In the genomic region with DNA sequence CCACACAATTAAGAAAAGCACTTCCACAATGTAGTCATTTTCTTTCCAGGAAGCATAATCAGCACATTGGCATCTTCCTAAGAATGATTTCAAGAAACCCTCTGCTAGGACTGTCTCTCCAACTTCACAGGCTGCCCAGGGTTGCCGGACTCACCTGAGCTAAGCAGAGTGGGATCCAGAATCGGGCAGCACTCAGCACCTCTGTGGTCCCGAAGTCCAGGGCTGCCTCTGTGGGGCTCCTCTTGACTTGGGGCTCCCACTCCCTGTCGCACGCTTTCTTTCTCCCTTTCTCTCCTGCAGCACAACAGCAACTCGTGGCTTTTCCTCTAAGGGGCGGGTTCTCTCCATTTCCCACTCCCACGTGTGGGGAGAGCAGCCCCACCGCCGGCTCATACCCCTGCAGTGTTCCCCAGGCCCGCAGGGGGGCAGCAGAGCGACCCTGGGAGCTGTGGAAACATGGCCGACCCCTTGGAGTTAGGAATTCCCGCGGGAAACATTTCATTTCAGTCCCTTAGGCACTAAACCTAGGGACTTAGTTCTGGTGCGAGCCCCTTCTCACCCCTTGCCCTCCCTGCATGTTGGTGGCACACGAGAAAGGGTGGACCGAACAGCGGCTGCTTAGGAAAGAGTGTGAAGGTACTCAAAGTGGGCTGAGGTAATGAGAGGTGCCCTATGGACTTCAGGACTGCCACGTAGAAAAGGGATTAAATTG, we compare ENCODE assay signal across 1 cellular context.
TF ChIP-seq lines count a peak whose summit lies in the region.

A gene with protein sequence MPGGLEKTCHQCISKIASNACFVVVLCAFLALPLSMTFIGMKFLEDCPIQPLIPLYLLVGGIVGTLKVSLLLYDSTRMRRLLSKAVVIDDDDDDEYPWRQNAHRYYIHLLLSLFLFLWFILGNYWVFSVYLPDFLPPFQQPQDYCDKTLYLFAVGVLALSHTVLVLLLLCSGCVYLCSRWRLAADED (minus strand): TSS at position 316 of the 712 bp plus-strand sequence. CDS start 6,647 bp downstream, outside the sequence.

TF ChIP-seq in HEK293, 187 proteins besides CTCF, POLR2A, EP300 and RAD21 (continued from another document and continues in another):
- TF ChIP-seq, protein P1, sequence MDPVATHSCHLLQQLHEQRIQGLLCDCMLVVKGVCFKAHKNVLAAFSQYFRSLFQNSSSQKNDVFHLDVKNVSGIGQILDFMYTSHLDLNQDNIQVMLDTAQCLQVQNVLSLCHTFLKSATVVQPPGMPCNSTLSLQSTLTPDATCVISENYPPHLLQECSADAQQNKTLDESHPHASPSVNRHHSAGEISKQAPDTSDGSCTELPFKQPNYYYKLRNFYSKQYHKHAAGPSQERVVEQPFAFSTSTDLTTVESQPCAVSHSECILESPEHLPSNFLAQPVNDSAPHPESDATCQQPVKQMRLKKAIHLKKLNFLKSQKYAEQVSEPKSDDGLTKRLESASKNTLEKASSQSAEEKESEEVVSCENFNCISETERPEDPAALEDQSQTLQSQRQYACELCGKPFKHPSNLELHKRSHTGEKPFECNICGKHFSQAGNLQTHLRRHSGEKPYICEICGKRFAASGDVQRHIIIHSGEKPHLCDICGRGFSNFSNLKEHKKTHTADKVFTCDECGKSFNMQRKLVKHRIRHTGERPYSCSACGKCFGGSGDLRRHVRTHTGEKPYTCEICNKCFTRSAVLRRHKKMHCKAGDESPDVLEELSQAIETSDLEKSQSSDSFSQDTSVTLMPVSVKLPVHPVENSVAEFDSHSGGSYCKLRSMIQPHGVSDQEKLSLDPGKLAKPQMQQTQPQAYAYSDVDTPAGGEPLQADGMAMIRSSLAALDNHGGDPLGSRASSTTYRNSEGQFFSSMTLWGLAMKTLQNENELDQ (tag by site-specific recombination; IDR thresholded peaks at IDR 0.05; ENCODE audit: low read depth) = no peak
- TF ChIP-seq ZNF677 (tag by site-specific recombination; IDR thresholded peaks at IDR 0.05) (no peak), ZNF658 (tag by site-specific recombination; IDR thresholded peaks at IDR 0.05) (no peak), ZIC2 (tag by site-specific recombination; IDR thresholded peaks at IDR 0.05) (0 out of 2 replicates have a peak, but pooled peaks have one; percentile 12), ZNF585B (tag by site-specific recombination; IDR thresholded peaks at IDR 0.05) (no peak), REPIN1 (tag by site-specific recombination; IDR thresholded peaks at IDR 0.05; ENCODE audit: low read depth) (no peak), ZNF830 (tag by site-specific recombination; IDR thresholded peaks at IDR 0.05; ENCODE audit: low read depth) (no peak), GLI2 (tag by site-specific recombination; IDR thresholded peaks at IDR 0.05; ENCODE audit: borderline replicate concordance, low read depth) (no peak), ZNF114 (tag by site-specific recombination; IDR thresholded peaks at IDR 0.05) (no peak), ZBTB1 (tag by site-specific recombination; IDR thresholded peaks at IDR 0.05) (no peak), SALL2 (tag by site-specific recombination; IDR thresholded peaks at IDR 0.05; ENCODE audit: borderline replicate concordance) (no peak), GFI1B (tag by site-specific recombination; IDR thresholded peaks at IDR 0.05) (no peak), YY2 (tag by site-specific recombination; IDR thresholded peaks at IDR 0.05) (no peak), ZNF747 (tag by site-specific recombination; IDR thresholded peaks at IDR 0.05) (no peak), ZNF624 (tag by site-specific recombination; IDR thresholded peaks at IDR 0.05) (no peak), ZNF335 (tag by site-specific recombination; conservative IDR thresholded peaks at IDR 0.05) (0 out of 2 replicates have a peak, but pooled peaks have one; percentile 37), ZNF16 (tag by site-specific recombination; IDR thresholded peaks at IDR 0.05; ENCODE audit: low read depth) (no peak; the same call in 1 of the 2 replicates), ZNF571 (tag by site-specific recombination; IDR thresholded peaks at IDR 0.05) (no peak), ZNF423 (tag by site-specific recombination; IDR thresholded peaks at IDR 0.05) (peak; percentile 55; the same call in 1 of the 2 replicates), ZNF350 (tag by site-specific recombination; IDR thresholded peaks at IDR 0.05) (no peak), MEIS1 (CRISPR knock-in tag; IDR thresholded peaks at IDR 0.05; ENCODE audit: borderline replicate concordance) (no peak), ZNF266 (tag by site-specific recombination; IDR thresholded peaks at IDR 0.05; ENCODE audit: low read depth) (no peak), ZNF560 (tag by site-specific recombination; IDR thresholded peaks at IDR 0.05; ENCODE audit: borderline replicate concordance) (no peak), KLF9 (tag by site-specific recombination; IDR thresholded peaks at IDR 0.05; ENCODE audit: low read depth) (no peak), ZNF473 (tag by site-specific recombination; IDR thresholded peaks at IDR 0.05) (no peak), ZNF37A (tag by site-specific recombination; IDR thresholded peaks at IDR 0.05) (no peak), ZNF404 (tag by site-specific recombination; IDR thresholded peaks at IDR 0.05) (no peak)
- TF ChIP-seq, protein P2, sequence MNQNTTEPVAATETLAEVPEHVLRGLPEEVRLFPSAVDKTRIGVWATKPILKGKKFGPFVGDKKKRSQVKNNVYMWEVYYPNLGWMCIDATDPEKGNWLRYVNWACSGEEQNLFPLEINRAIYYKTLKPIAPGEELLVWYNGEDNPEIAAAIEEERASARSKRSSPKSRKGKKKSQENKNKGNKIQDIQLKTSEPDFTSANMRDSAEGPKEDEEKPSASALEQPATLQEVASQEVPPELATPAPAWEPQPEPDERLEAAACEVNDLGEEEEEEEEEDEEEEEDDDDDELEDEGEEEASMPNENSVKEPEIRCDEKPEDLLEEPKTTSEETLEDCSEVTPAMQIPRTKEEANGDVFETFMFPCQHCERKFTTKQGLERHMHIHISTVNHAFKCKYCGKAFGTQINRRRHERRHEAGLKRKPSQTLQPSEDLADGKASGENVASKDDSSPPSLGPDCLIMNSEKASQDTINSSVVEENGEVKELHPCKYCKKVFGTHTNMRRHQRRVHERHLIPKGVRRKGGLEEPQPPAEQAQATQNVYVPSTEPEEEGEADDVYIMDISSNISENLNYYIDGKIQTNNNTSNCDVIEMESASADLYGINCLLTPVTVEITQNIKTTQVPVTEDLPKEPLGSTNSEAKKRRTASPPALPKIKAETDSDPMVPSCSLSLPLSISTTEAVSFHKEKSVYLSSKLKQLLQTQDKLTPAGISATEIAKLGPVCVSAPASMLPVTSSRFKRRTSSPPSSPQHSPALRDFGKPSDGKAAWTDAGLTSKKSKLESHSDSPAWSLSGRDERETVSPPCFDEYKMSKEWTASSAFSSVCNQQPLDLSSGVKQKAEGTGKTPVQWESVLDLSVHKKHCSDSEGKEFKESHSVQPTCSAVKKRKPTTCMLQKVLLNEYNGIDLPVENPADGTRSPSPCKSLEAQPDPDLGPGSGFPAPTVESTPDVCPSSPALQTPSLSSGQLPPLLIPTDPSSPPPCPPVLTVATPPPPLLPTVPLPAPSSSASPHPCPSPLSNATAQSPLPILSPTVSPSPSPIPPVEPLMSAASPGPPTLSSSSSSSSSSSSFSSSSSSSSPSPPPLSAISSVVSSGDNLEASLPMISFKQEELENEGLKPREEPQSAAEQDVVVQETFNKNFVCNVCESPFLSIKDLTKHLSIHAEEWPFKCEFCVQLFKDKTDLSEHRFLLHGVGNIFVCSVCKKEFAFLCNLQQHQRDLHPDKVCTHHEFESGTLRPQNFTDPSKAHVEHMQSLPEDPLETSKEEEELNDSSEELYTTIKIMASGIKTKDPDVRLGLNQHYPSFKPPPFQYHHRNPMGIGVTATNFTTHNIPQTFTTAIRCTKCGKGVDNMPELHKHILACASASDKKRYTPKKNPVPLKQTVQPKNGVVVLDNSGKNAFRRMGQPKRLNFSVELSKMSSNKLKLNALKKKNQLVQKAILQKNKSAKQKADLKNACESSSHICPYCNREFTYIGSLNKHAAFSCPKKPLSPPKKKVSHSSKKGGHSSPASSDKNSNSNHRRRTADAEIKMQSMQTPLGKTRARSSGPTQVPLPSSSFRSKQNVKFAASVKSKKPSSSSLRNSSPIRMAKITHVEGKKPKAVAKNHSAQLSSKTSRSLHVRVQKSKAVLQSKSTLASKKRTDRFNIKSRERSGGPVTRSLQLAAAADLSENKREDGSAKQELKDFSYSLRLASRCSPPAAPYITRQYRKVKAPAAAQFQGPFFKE (tag by site-specific recombination; IDR thresholded peaks at IDR 0.05; ENCODE audit: borderline replicate concordance) = no peak
- TF ChIP-seq, protein P3, sequence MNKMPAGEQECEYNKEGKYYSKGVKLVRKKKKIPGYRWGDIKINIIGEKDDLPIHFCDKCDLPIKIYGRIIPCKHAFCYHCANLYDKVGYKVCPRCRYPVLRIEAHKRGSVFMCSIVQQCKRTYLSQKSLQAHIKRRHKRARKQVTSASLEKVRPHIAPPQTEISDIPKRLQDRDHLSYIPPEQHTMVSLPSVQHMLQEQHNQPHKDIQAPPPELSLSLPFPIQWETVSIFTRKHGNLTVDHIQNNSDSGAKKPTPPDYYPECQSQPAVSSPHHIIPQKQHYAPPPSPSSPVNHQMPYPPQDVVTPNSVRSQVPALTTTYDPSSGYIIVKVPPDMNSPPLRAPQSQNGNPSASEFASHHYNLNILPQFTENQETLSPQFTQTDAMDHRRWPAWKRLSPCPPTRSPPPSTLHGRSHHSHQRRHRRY (tag by site-specific recombination; IDR thresholded peaks at IDR 0.05) = no peak
- TF ChIP-seq, protein P4, sequence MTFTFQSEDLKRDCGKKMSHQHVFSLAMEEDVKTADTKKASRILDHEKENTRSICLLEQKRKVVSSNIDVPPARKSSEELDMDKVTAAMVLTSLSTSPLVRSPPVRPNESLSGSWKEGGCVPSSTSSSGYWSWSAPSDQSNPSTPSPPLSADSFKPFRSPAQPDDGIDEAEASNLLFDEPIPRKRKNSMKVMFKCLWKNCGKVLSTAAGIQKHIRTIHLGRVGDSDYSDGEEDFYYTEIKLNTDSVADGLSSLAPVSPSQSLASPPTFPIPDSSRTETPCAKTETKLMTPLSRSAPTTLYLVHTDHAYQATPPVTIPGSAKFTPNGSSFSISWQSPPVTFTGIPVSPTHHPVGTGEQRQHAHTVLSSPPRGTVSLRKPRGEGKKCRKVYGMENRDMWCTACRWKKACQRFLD (tag by site-specific recombination; IDR thresholded peaks at IDR 0.05) = no peak
- TF ChIP-seq, protein P5, sequence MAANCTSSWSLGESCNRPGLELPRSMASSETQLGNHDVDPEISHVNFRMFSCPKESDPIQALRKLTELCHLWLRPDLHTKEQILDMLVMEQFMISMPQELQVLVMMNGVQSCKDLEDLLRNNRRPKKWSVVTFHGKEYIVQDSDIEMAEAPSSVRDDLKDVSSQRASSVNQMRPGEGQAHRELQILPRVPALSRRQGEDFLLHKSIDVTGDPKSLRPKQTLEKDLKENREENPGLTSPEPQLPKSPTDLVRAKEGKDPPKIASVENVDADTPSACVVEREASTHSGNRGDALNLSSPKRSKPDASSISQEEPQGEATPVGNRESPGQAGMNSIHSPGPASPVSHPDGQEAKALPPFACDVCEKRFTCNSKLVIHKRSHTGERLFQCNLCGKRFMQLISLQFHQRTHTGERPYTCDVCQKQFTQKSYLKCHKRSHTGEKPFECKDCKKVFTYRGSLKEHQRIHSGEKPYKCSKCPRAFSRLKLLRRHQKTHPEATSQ (tag by site-specific recombination; IDR thresholded peaks at IDR 0.05) = no peak
- TF ChIP-seq, protein P6, sequence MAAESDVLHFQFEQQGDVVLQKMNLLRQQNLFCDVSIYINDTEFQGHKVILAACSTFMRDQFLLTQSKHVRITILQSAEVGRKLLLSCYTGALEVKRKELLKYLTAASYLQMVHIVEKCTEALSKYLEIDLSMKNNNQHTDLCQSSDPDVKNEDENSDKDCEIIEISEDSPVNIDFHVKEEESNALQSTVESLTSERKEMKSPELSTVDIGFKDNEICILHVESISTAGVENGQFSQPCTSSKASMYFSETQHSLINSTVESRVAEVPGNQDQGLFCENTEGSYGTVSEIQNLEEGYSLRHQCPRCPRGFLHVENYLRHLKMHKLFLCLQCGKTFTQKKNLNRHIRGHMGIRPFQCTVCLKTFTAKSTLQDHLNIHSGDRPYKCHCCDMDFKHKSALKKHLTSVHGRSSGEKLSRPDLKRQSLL (tag by site-specific recombination; IDR thresholded peaks at IDR 0.05) = no peak
- TF ChIP-seq, protein P7, sequence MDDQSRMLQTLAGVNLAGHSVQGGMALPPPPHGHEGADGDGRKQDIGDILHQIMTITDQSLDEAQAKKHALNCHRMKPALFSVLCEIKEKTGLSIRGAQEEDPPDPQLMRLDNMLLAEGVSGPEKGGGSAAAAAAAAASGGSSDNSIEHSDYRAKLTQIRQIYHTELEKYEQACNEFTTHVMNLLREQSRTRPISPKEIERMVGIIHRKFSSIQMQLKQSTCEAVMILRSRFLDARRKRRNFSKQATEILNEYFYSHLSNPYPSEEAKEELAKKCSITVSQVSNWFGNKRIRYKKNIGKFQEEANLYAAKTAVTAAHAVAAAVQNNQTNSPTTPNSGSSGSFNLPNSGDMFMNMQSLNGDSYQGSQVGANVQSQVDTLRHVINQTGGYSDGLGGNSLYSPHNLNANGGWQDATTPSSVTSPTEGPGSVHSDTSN (CRISPR knock-in tag; IDR thresholded peaks at IDR 0.05) = no peak
- TF ChIP-seq, protein P8, sequence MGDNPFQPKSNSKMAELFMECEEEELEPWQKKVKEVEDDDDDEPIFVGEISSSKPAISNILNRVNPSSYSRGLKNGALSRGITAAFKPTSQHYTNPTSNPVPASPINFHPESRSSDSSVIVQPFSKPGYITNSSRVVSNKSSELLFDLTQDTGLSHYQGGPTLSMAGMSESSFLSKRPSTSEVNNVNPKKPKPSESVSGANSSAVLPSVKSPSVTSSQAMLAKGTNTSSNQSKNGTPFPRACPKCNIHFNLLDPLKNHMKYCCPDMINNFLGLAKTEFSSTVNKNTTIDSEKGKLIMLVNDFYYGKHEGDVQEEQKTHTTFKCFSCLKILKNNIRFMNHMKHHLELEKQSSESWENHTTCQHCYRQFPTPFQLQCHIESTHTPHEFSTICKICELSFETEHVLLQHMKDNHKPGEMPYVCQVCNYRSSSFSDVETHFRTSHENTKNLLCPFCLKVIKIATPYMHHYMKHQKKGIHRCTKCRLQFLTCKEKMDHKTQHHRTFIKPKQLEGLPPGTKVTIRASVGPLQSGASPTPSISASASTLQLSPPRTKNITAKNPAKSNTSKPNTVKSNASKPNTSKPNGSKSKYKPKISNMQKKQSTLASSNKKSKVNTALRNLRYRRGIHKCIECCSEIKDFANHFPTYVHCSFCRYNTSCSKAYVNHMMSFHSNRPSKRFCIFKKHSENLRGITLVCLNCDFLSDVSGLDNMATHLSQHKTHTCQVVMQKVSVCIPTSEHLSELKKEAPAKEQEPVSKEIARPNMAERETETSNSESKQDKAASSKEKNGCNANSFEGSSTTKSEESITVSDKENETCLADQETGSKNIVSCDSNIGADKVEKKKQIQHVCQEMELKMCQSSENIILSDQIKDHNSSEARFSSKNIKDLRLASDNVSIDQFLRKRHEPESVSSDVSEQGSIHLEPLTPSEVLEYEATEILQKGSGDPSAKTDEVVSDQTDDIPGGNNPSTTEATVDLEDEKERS (tag by site-specific recombination; IDR thresholded peaks at IDR 0.05) = peak; percentile 88; the same call in 1 of the 2 replicates
